In the genomic region with DNA sequence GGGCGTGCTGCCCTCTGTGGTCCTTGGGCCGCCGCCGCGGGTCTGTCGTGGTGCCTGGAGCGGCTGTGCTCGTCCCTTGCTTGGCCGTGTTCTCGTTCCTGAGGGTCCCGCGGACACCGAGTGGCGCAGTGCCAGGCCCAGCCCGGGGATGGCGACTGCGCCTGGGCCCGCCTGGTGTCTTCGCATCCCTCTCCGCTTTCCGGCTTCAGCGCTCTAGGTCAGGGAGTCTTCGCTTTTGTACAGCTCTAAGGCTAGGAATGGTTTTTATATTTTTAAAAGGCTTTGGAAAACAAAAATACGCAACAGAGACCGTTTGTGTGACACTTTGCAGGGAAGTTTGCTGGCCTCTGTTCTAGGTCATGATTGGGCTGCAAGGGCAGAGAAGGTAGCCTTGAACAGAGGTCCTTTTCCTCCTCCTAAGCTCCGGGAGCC, we compare ENCODE assay signal across 7 cellular contexts. TPM values are rescaled to one million over a fixed set of nuclear protein-coding genes. Genes with fewer than 3 reads are reported as not detected.
DNase-seq lines count a peak whose midpoint lies in the region; ATAC-seq and TF ChIP-seq lines count a peak whose summit lies in the region.

No MANE protein-coding gene starts in this region.

- H3K79me1 ChIP-seq in neuronal stem cell (ENCODE audit: low read depth, low read length), result peaks cover 3% of the 10 kb centered on the region

- DNase-seq in GM04503 (ENCODE audit: low read depth), result peak; percentile 8
- DNase-seq in HL-60 (ENCODE audit: low read depth in 1 of 2, low spot score in 1 of 2), result peak in 1 of 2 experiments; percentile 7
- DNase-seq in activated B cell treated with CpG ODN at 0.5 μM for 24 hours, result no peak
- DNase-seq in neuronal stem cell (ENCODE audit: low spot score), result no peak
- DNase-seq in A172 (ENCODE audit: low spot score), result no peak

- H3K27me3 Mint-ChIP-seq in activated B cell treated with CpG ODN at 0.5 μM for 24 hours, result no peaks in the 10 kb centered on the region

- H2AK5ac ChIP-seq in neuronal stem cell (ENCODE audit: low read depth, low read length), result peak overlapping the region; percentile 75

- H3K18ac ChIP-seq in neuronal stem cell (ENCODE audit: low read length), result peak overlapping the region; percentile 88

- H2BK120ac ChIP-seq in neuronal stem cell (ENCODE audit: low read depth, low read length), result no peak overlapping the region

- WGBS in gastroesophageal sphincter (ENCODE audit: low coverage in 1 of 2), 2 donors, result 0% methylated on average over 3 of the region's 26 CpGs
- WGBS in neuronal stem cell (ENCODE audit: extremely low coverage in 2 of 2, insufficient read length in 2 of 2, insufficient replicate concordance in 1 of 2), 2 donors, result no CpG with 5 or more reads among the region's 26 CpGs

- no peak overlapping the region for H3K4ac ChIP-seq in neuronal stem cell (ENCODE audit: low read length)

- peaks cover 63% of the 10 kb centered on the region for H3K4me1 Mint-ChIP-seq in activated B cell treated with CpG ODN at 0.5 μM for 24 hours

- no peak for TF ChIP-seq POLR2A in gastroesophageal sphincter (IDR thresholded peaks at IDR 0.05)

- H2BK15ac ChIP-seq in neuronal stem cell (ENCODE audit: low read length), result peak overlapping the region; percentile 67

- no peaks in the 10 kb centered on the region for H3K9me3 Mint-ChIP-seq in activated B cell treated with CpG ODN at 0.5 μM for 24 hours

- H3K27ac Mint-ChIP-seq in activated B cell treated with CpG ODN at 0.5 μM for 24 hours, result peak overlapping the region; percentile 81

- peak overlapping the region; percentile 100 for H3K9ac ChIP-seq in neuronal stem cell (ENCODE audit: low read depth, low read length, poor library complexity)

- intact Hi-C loops in activated B cell treated with CpG ODN at 0.5 μM for 24 hours (cut with micrococcal nuclease), result no loop called here

- peak overlapping the region; percentile 100 for H3K23ac ChIP-seq in neuronal stem cell (ENCODE audit: low read depth, low read length, poor library complexity)

- H2BK5ac ChIP-seq in neuronal stem cell (ENCODE audit: low read length), result no peak overlapping the region

- H3K4me3 Mint-ChIP-seq in activated B cell treated with CpG ODN at 0.5 μM for 24 hours, result peak overlapping the region; percentile 89

- H3K36me3 Mint-ChIP-seq in activated B cell treated with CpG ODN at 0.5 μM for 24 hours (ENCODE audit: low read depth), result peaks cover 31% of the 10 kb centered on the region

- TF ChIP-seq CTCF in HL-60 (IDR thresholded peaks at IDR 0.05; ENCODE audit: insufficient read depth, low read length) (no peak), activated B cell treated with CpG ODN at 0.5 μM for 24 hours (IDR thresholded peaks at IDR 0.05) (no peak), gastroesophageal sphincter (IDR thresholded peaks at IDR 0.05) (no peak)

- H3K14ac ChIP-seq in neuronal stem cell (ENCODE audit: low read length), result no peak overlapping the region

- H3K9me3 ChIP-seq in gastroesophageal sphincter (no peaks in the 10 kb centered on the region), neuronal stem cell (replicated peaks in 1 of 2; ENCODE audit: control insufficient read depth in 2 of 2, insufficient read depth in 1 of 2, low read depth in 1 of 2, low read length in 2 of 2) (peaks cover 0 to 8% of the 10 kb centered on the region in 2 donors)

- H3K27ac ChIP-seq in HL-60 (replicated peaks) (peak overlapping the region; percentile 60), gastroesophageal sphincter (peak overlapping the region; percentile 85 to 96 (median 94)), neuronal stem cell (replicated peaks; ENCODE audit: low read length) (no peak overlapping the region)

- H3K36me3 ChIP-seq in gastroesophageal sphincter (peaks cover 0 to 27% of the 10 kb centered on the region in 2 donors), neuronal stem cell (replicated peaks in 1 of 2; ENCODE audit: control insufficient read depth in 2 of 2, insufficient read depth in 2 of 2, low read length in 2 of 2) (peaks cover 6 to 30% of the 10 kb centered on the region in 2 donors)

- H3K27me3 ChIP-seq in HL-60 (ENCODE audit: insufficient read depth, poor library complexity, severe bottlenecking), result no peaks in the 10 kb centered on the region
- H3K27me3 ChIP-seq in gastroesophageal sphincter, result no peaks in the 10 kb centered on the region
- no peaks in the 10 kb centered on the region for H3K27me3 ChIP-seq in neuronal stem cell (ENCODE audit: control insufficient read depth in 3 of 3, insufficient read depth in 3 of 3, low read depth in 1 of 3, low read length in 3 of 3)

- H3K4me3 ChIP-seq in HL-60 (replicated peaks; ENCODE audit: insufficient read depth, low read length) (peak overlapping the region; percentile 85), gastroesophageal sphincter (peak overlapping the region; percentile 77 to 88), neuronal stem cell (ENCODE audit: low read length in 2 of 2) (peak overlapping the region; percentile 91 to 97)

- ATAC-seq in GM21423 (IDR thresholded peaks at IDR 0.05; ENCODE audit: unreplicated experiment) (peak; percentile 27), activated B cell treated with CpG ODN at 0.5 μM for 24 hours (ENCODE audit: low read depth) (no peak), gastroesophageal sphincter (peak; percentile 49)

- H3K4me1 ChIP-seq in gastroesophageal sphincter (peaks cover 0 to 56% (median 13%) of the 10 kb centered on the region in 3 donors), neuronal stem cell (ENCODE audit: control insufficient read depth in 2 of 2, insufficient read depth in 1 of 2, low read depth in 1 of 2, low read length in 2 of 2) (peaks cover 0 to 3% of the 10 kb centered on the region in 2 donors)

- CTCF ChIA-PET in activated B cell treated with CpG ODN at 0.5 μM for 24 hours (lab: Charles Lee), result no interaction called here

- H4K91ac ChIP-seq in neuronal stem cell (ENCODE audit: low read depth, low read length, poor library complexity), result no peak overlapping the region

- POLR2A ChIA-PET in activated B cell treated with CpG ODN at 0.5 μM for 24 hours (lab: Charles Lee), result interaction anchor here (0.6 to 1.3 kb wide), 2 partner anchors 77 to 111 kb away, joined by 3 read pairs; no protein-coding TSS in a partner anchor

- no peak overlapping the region for H4K8ac ChIP-seq in neuronal stem cell (ENCODE audit: low read depth, low read length)

- no peak for TF ChIP-seq EP300 in gastroesophageal sphincter (IDR thresholded peaks at IDR 0.05)

- peak overlapping the region; percentile 89 for H2AFZ ChIP-seq in neuronal stem cell (ENCODE audit: low read length)

- no peak overlapping the region for H2BK12ac ChIP-seq in neuronal stem cell (ENCODE audit: low read length)

- H3K4me2 ChIP-seq in neuronal stem cell (ENCODE audit: insufficient read depth, low read length, poor library complexity, severe bottlenecking), result peak overlapping the region; percentile 98

RNA-seq across cellular contexts. Expression of gene SOD1, which starts 0.7 kb away (rescaled TPM):
- total RNA-seq in activated B cell treated with CpG ODN at 0.5 μM for 24 hours, result 107 and 131 TPM in 2 replicates
- 100 to 1,000 TPM; 219 to 337 (median 248) TPM for total RNA-seq in gastroesophageal sphincter
- polyA plus RNA-seq in neuronal stem cell (2013, experiment 1 of 2), result 203 TPM
- polyA plus RNA-seq in neuronal stem cell (2013, experiment 2 of 2), result 206 TPM
- total RNA-seq in A172 (2014; rRNA removed; shearing (Covaris generic)), result 957 and 1,055 TPM in 2 replicates
